In the genomic region with DNA sequence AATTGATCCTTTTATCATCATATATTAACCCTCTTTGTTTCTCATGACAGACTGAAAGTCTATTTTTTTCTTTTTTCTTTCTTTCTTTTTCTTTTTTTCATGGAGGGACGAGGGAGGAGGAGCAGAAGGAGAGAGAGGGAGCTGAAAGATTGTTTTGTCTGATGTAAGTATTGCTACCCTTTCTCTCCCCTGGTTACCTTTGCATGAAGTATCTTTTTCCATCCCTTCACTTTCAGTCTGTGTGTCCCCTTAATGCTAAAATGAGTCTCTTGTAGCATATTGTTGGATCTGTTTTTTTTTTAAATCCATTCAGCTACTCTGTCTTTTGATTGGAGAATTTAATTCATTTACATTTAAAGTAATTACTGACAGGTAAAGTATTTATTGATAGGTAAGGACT, we compare ENCODE assay signal across 1 cellular context.
TF ChIP-seq lines count a peak whose summit lies in the region.

No MANE protein-coding gene starts in this region.

TF ChIP-seq in GM23338, 12 proteins besides CTCF, POLR2A, EP300 and RAD21:
- TF ChIP-seq POLR2AphosphoS5 (IDR thresholded peaks at IDR 0.05; ENCODE audit: low read depth) (no peak), EZH2 (IDR thresholded peaks at IDR 0.05; ENCODE audit: low read depth, unreplicated experiment) (no peak), CREB1 (CRISPR knock-in tag; IDR thresholded peaks at IDR 0.05; ENCODE audit: low read depth) (no peak), ZNF331 (CRISPR knock-in tag; IDR thresholded peaks at IDR 0.05; ENCODE audit: low read depth) (no peak), STAT1 (IDR thresholded peaks at IDR 0.05; ENCODE audit: unreplicated experiment) (no peak), EZH2phosphoT487 (IDR thresholded peaks at IDR 0.05; ENCODE audit: unreplicated experiment) (no peak), JUNB (IDR thresholded peaks at IDR 0.05; ENCODE audit: unreplicated experiment) (no peak), NANOG (IDR thresholded peaks at IDR 0.05; ENCODE audit: borderline replicate concordance) (no peak), ZNF114 (CRISPR knock-in tag; IDR thresholded peaks at IDR 0.05) (no peak)
- TF ChIP-seq, protein P1, sequence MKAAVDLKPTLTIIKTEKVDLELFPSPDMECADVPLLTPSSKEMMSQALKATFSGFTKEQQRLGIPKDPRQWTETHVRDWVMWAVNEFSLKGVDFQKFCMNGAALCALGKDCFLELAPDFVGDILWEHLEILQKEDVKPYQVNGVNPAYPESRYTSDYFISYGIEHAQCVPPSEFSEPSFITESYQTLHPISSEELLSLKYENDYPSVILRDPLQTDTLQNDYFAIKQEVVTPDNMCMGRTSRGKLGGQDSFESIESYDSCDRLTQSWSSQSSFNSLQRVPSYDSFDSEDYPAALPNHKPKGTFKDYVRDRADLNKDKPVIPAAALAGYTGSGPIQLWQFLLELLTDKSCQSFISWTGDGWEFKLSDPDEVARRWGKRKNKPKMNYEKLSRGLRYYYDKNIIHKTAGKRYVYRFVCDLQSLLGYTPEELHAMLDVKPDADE (IDR thresholded peaks at IDR 0.05) = no peak
- TF ChIP-seq, protein P2, sequence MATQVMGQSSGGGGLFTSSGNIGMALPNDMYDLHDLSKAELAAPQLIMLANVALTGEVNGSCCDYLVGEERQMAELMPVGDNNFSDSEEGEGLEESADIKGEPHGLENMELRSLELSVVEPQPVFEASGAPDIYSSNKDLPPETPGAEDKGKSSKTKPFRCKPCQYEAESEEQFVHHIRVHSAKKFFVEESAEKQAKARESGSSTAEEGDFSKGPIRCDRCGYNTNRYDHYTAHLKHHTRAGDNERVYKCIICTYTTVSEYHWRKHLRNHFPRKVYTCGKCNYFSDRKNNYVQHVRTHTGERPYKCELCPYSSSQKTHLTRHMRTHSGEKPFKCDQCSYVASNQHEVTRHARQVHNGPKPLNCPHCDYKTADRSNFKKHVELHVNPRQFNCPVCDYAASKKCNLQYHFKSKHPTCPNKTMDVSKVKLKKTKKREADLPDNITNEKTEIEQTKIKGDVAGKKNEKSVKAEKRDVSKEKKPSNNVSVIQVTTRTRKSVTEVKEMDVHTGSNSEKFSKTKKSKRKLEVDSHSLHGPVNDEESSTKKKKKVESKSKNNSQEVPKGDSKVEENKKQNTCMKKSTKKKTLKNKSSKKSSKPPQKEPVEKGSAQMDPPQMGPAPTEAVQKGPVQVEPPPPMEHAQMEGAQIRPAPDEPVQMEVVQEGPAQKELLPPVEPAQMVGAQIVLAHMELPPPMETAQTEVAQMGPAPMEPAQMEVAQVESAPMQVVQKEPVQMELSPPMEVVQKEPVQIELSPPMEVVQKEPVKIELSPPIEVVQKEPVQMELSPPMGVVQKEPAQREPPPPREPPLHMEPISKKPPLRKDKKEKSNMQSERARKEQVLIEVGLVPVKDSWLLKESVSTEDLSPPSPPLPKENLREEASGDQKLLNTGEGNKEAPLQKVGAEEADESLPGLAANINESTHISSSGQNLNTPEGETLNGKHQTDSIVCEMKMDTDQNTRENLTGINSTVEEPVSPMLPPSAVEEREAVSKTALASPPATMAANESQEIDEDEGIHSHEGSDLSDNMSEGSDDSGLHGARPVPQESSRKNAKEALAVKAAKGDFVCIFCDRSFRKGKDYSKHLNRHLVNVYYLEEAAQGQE (IDR thresholded peaks at IDR 0.05; ENCODE audit: unreplicated experiment) = no peak
- TF ChIP-seq, protein P3, sequence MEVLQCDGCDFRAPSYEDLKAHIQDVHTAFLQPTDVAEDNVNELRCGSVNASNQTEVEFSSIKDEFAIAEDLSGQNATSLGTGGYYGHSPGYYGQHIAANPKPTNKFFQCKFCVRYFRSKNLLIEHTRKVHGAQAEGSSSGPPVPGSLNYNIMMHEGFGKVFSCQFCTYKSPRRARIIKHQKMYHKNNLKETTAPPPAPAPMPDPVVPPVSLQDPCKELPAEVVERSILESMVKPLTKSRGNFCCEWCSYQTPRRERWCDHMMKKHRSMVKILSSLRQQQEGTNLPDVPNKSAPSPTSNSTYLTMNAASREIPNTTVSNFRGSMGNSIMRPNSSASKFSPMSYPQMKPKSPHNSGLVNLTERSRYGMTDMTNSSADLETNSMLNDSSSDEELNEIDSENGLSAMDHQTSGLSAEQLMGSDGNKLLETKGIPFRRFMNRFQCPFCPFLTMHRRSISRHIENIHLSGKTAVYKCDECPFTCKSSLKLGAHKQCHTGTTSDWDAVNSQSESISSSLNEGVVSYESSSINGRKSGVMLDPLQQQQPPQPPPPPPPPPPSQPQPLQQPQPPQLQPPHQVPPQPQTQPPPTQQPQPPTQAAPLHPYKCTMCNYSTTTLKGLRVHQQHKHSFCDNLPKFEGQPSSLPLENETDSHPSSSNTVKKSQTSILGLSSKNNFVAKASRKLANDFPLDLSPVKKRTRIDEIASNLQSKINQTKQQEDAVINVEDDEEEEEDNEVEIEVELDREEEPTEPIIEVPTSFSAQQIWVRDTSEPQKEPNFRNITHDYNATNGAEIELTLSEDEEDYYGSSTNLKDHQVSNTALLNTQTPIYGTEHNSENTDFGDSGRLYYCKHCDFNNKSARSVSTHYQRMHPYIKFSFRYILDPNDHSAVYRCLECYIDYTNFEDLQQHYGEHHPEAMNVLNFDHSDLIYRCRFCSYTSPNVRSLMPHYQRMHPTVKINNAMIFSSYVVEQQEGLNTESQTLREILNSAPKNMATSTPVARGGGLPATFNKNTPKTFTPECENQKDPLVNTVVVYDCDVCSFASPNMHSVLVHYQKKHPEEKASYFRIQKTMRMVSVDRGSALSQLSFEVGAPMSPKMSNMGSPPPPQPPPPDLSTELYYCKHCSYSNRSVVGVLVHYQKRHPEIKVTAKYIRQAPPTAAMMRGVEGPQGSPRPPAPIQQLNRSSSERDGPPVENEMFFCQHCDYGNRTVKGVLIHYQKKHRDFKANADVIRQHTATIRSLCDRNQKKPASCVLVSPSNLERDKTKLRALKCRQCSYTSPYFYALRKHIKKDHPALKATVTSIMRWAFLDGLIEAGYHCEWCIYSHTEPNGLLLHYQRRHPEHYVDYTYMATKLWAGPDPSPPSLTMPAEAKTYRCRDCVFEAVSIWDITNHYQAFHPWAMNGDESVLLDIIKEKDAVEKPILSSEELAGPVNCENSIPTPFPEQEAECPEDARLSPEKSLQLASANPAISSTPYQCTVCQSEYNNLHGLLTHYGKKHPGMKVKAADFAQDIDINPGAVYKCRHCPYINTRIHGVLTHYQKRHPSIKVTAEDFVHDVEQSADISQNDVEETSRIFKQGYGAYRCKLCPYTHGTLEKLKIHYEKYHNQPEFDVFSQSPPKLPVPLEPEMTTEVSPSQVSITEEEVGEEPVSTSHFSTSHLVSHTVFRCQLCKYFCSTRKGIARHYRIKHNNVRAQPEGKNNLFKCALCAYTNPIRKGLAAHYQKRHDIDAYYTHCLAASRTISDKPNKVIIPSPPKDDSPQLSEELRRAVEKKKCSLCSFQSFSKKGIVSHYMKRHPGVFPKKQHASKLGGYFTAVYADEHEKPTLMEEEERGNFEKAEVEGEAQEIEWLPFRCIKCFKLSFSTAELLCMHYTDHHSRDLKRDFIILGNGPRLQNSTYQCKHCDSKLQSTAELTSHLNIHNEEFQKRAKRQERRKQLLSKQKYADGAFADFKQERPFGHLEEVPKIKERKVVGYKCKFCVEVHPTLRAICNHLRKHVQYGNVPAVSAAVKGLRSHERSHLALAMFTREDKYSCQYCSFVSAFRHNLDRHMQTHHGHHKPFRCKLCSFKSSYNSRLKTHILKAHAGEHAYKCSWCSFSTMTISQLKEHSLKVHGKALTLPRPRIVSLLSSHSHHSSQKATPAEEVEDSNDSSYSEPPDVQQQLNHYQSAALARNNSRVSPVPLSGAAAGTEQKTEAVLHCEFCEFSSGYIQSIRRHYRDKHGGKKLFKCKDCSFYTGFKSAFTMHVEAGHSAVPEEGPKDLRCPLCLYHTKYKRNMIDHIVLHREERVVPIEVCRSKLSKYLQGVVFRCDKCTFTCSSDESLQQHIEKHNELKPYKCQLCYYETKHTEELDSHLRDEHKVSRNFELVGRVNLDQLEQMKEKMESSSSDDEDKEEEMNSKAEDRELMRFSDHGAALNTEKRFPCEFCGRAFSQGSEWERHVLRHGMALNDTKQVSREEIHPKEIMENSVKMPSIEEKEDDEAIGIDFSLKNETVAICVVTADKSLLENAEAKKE (CRISPR knock-in tag; IDR thresholded peaks at IDR 0.05) = no peak
